Comparison of ENCODE assay signal across 10 cellular contexts in genomic region chr2:86783615-86784339, GRCh38. TPM values are rescaled to one million over a fixed set of nuclear protein-coding genes. Genes with fewer than 3 reads are reported as not detected.
A peak's percentile ranks its signal among the peaks of the same experiment; 100 is the strongest.
DNase-seq lines count a peak whose midpoint lies in the region; ATAC-seq and TF ChIP-seq lines count a peak whose summit lies in the region.
"Had no signal": no experiment of that assay in that cellular context is flagged by ENCODE, and none has a peak within 500 bp of the region (broad histone marks: within the 10 kb centered on the region; RNA-seq: fewer than 3 reads in every experiment).

No MANE protein-coding gene starts in this region.

- H3K9me3 Mint-ChIP-seq in activated CD8-positive, alpha-beta T cell treated with anti-CD3 and anti-CD28 coated beads, Interleukin-2, amount 10 ng/mL, durations not matched to agents 7 days and 5 days (ENCODE audit: insufficient read depth) = no peaks in the 10 kb centered on the region
- H3K9me3 Mint-ChIP-seq in HFFc6 = no peaks in the 10 kb centered on the region

- H3K27me3 Mint-ChIP-seq in activated CD8-positive, alpha-beta T cell treated with anti-CD3 and anti-CD28 coated beads, Interleukin-2, amount 10 ng/mL, durations not matched to agents 7 days and 5 days (ENCODE audit: low read depth) = no peaks in the 10 kb centered on the region
- peaks cover 19% of the 10 kb centered on the region for H3K27me3 Mint-ChIP-seq in HFFc6 (ENCODE audit: insufficient read depth)

- no peak overlapping the region for H3K4me3 Mint-ChIP-seq in activated CD8-positive, alpha-beta T cell treated with anti-CD3 and anti-CD28 coated beads, Interleukin-2, amount 10 ng/mL, durations not matched to agents 7 days and 5 days
- H3K4me3 Mint-ChIP-seq in HFFc6 = no peak overlapping the region

- ATAC-seq in GM18499 (IDR thresholded peaks at IDR 0.05; ENCODE audit: insufficient read depth, unreplicated experiment) (peak; percentile 89), GM19455 (IDR thresholded peaks at IDR 0.05; ENCODE audit: unreplicated experiment) (peak; percentile 94), HG03060 (IDR thresholded peaks at IDR 0.05; ENCODE audit: low read depth, unreplicated experiment) (peak; percentile 90)
- ATAC-seq in activated CD8-positive, alpha-beta T cell treated with anti-CD3 and anti-CD28 coated beads, Interleukin-2, amount 10 ng/mL, durations not matched to agents 7 days and 5 days = no peak
- ATAC-seq: left lobe of liver had no signal

- H3K36me3 Mint-ChIP-seq in activated CD8-positive, alpha-beta T cell treated with anti-CD3 and anti-CD28 coated beads, Interleukin-2, amount 10 ng/mL, durations not matched to agents 7 days and 5 days (ENCODE audit: low read depth) = peaks cover 56% of the 10 kb centered on the region
- H3K36me3 Mint-ChIP-seq in HFFc6 (ENCODE audit: low read depth) = no peaks in the 10 kb centered on the region

- POLR2A ChIA-PET in activated CD8-positive, alpha-beta T cell treated with anti-CD3 and anti-CD28 coated beads, Interleukin-2, amount 10 ng/mL, durations not matched to agents 7 days and 5 days (lab: Charles Lee) = interaction anchor here (0.7 to 7.9 kb wide), 4 partner anchors 11 to 40 kb away, joined by 3 to 164 read pairs (median 32); no protein-coding TSS in a partner anchor

- TF ChIP-seq CTCF in HFFc6 (IDR thresholded peaks at IDR 0.05) = no peak

- DNase-seq in activated CD8-positive, alpha-beta T cell treated with anti-CD3 and anti-CD28 coated beads, Interleukin-2, amount 10 ng/mL, durations not matched to agents 7 days and 5 days = no peak
- DNase-seq in HFFc6 (no peak), G401 (ENCODE audit: low spot score) (no peak), A172 (ENCODE audit: low spot score) (no peak), AML-193 (lab: John Stamatoyannopoulos, UW) (no peak)

- H3K4me1 Mint-ChIP-seq in activated CD8-positive, alpha-beta T cell treated with anti-CD3 and anti-CD28 coated beads, Interleukin-2, amount 10 ng/mL, durations not matched to agents 7 days and 5 days (ENCODE audit: low read depth) = peaks cover 63% of the 10 kb centered on the region
- H3K4me1 Mint-ChIP-seq in HFFc6 (ENCODE audit: low read depth) = no peaks in the 10 kb centered on the region

- in situ Hi-C loops in G401 (cut with HindIII; ENCODE audit: low sequenced_read_pairs) = no loop called here

- CTCF ChIA-PET in activated CD8-positive, alpha-beta T cell treated with anti-CD3 and anti-CD28 coated beads, Interleukin-2, amount 10 ng/mL, durations not matched to agents 7 days and 5 days (lab: Charles Lee) = interaction anchor here (1.1 to 19.7 kb wide), 7 partner anchors 13 to 39 kb away, joined by 3 to 243 read pairs (median 3); no protein-coding TSS in a partner anchor

- H3K27ac Mint-ChIP-seq in activated CD8-positive, alpha-beta T cell treated with anti-CD3 and anti-CD28 coated beads, Interleukin-2, amount 10 ng/mL, durations not matched to agents 7 days and 5 days = peak overlapping the region; percentile 99
- no peak overlapping the region for H3K27ac Mint-ChIP-seq in HFFc6

RNA-seq across cellular contexts. Expression of gene CD8A, which starts 6.9 kb away (rescaled TPM):
- 100 to 1,000 TPM; 667 to 675 TPM for total RNA-seq in activated CD8-positive, alpha-beta T cell treated with anti-CD3 and anti-CD28 coated beads, Interleukin-2, amount 10 ng/mL, durations not matched to agents 7 days and 5 days
- total RNA-seq in HFFc6 (2021; fragmentation: NEBNext Ultra II Directional; extraction: Animal tissue kit (Norgen Biotek cat#: 25700)) = not detected
- 0.14 and 0.86 TPM in 2 replicates for total RNA-seq in G401 (2014; rRNA removed; shearing (Covaris generic))
- total RNA-seq in A172 (2014; rRNA removed; shearing (Covaris generic)) = not detected in 2 replicates
- total RNA-seq: Daoy had no signal

Comparison
In these comparisons a context has a peak if more than half of its experiments do, and no peak if none do; other contexts are left out.
1. RNA of gene CD8A, which starts 6.9 kb away (total RNA-seq): 667 to 675 TPM in activated CD8-positive, alpha-beta T cell treated with anti-CD3 and anti-CD28 coated beads, Interleukin-2, amount 10 ng/mL, durations not matched to agents 7 days and 5 days; 0.14 to 0.86 TPM in G401, not detected in HFFc6 and not detected in A172; every median in the first group is over 100 times any median in the second.